ENCODE assay signal across 17 cellular contexts in the genomic region with DNA sequence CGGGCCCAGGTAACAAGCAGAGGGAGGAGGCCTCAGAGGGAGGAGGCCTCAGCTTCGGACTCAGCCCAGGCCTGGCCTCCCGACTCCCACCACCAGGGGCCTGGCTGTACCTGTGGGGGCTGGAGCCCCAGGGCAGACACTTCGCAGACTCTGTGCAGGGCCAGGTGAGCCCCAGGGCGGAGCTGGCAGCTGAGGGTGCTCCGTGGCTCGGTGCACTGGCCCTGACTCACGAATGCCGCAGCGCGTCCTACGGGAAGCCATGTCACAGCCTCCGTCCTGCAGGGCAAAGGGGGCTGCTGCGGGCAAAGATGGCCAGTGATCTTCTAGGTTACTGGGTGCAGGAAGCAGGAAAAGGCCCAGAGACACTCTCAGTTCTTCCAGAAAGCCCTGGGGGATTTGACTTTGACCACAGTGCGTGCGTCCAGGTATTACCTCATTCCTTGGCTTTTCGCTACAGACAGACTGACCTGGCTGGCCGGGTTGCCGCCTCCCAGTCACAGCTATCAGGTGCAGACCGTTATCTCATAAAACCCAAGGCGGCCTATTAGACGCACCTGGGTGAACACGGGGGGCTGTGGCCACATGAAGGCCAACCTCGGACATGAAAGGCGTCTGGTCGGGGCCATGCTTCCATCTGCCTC.
DNase-seq lines count a peak whose midpoint lies in the region; ATAC-seq and TF ChIP-seq lines count a peak whose summit lies in the region.
"Had no signal": no experiment of that assay in that cellular context is flagged by ENCODE, and none has a peak within 500 bp of the region (broad histone marks: within the 10 kb centered on the region; RNA-seq: fewer than 3 reads in every experiment).

No MANE protein-coding gene starts in this region.

- H3K9me3 Mint-ChIP-seq in MCF 10A (ENCODE audit: unreplicated experiment) (no peaks in the 10 kb centered on the region), endothelial cell (ENCODE audit: unreplicated experiment) (no peaks in the 10 kb centered on the region), type B pancreatic cell (no peaks in the 10 kb centered on the region)
- H3K9me3 Mint-ChIP-seq: naive thymus-derived CD8-positive, alpha-beta T cell had no signal

- no peak overlapping the region for H4K8ac ChIP-seq in mesenchymal stem cell (ENCODE audit: low read length)

- no peak overlapping the region for H2AFZ ChIP-seq in mesenchymal stem cell (ENCODE audit: low read depth, low read length)

- no peak for TF ChIP-seq POLR2A in breast epithelium (IDR thresholded peaks at IDR 0.05)

- H3K4me1 ChIP-seq in breast epithelium (peaks cover 5% of the 10 kb centered on the region in 2 donors), mesenchymal stem cell (ENCODE audit: control insufficient read depth, insufficient read depth, low read depth, low read length) (peaks cover 11% of the 10 kb centered on the region)
- H3K4me1 ChIP-seq: adrenal gland, HAP-1 had no signal

- H3K27ac Mint-ChIP-seq in MCF 10A (ENCODE audit: low read depth, unreplicated experiment) (no peak overlapping the region), endothelial cell (ENCODE audit: unreplicated experiment) (no peak overlapping the region), type B pancreatic cell (no peak overlapping the region)

- no peaks in the 10 kb centered on the region for H3K79me1 ChIP-seq in mesenchymal stem cell (replicated peaks; ENCODE audit: low read length, poor library complexity, severe bottlenecking)

- H3K9me3 ChIP-seq in breast epithelium (no peaks in the 10 kb centered on the region), mesenchymal stem cell (ENCODE audit: control insufficient read depth, low read length) (no peaks in the 10 kb centered on the region)
- H3K9me3 ChIP-seq: adrenal gland, HAP-1 had no signal

- no peak overlapping the region for H3K4me3 Mint-ChIP-seq in MCF 10A (ENCODE audit: unreplicated experiment)
- H3K4me3 Mint-ChIP-seq in endothelial cell (ENCODE audit: unreplicated experiment) = no peak overlapping the region
- no peak overlapping the region for H3K4me3 Mint-ChIP-seq in type B pancreatic cell
- H3K4me3 Mint-ChIP-seq: naive thymus-derived CD8-positive, alpha-beta T cell had no signal

- H3K36me3 Mint-ChIP-seq in MCF 10A (ENCODE audit: insufficient read depth, unreplicated experiment) (no peaks in the 10 kb centered on the region), endothelial cell (ENCODE audit: low read depth, unreplicated experiment) (no peaks in the 10 kb centered on the region), type B pancreatic cell (no peaks in the 10 kb centered on the region)
- H3K36me3 Mint-ChIP-seq: naive thymus-derived CD8-positive, alpha-beta T cell had no signal

- no peak overlapping the region for H2AK5ac ChIP-seq in mesenchymal stem cell (ENCODE audit: low read length, severe bottlenecking)

- POLR2A ChIA-PET in MCF 10A (lab: Yijun Ruan, JAX) = no interaction called here

- H2BK120ac ChIP-seq in mesenchymal stem cell (ENCODE audit: low read depth, low read length) = no peak overlapping the region

- ATAC-seq in GM21786 (IDR thresholded peaks at IDR 0.05; ENCODE audit: unreplicated experiment) (no peak), HG02623 (IDR thresholded peaks at IDR 0.05; ENCODE audit: unreplicated experiment) (no peak)
- ATAC-seq: K562; naive thymus-derived CD8-positive, alpha-beta T cell had no signal

- peak overlapping the region; percentile 46 for H4K91ac ChIP-seq in mesenchymal stem cell (ENCODE audit: low read length)

- H3K18ac ChIP-seq in mesenchymal stem cell (ENCODE audit: low read depth in 1 of 2, low read length in 2 of 2) = no peak overlapping the region

- H2BK12ac ChIP-seq in mesenchymal stem cell (ENCODE audit: low read length in 2 of 2) = no peak overlapping the region

- H3K27ac ChIP-seq in breast epithelium = peak overlapping the region; percentile 83 to 90
- no peak overlapping the region for H3K27ac ChIP-seq in mesenchymal stem cell (ENCODE audit: low read length, poor library complexity, severe bottlenecking)
- H3K27ac ChIP-seq: adrenal gland had no signal

- DNase-seq in breast epithelium (ENCODE audit: low spot score in 2 of 2) (peak; percentile 31 to 56), MCF 10A (ENCODE audit: unreplicated experiment) (no peak), endothelial cell (ENCODE audit: low spot score) (no peak), mesenchymal stem cell (no peak), type B pancreatic cell (ENCODE audit: extremely low spot score, unreplicated experiment) (no peak), occipital lobe (lab: John Stamatoyannopoulos, UW) (no peak)
- DNase-seq: activated CD4-positive, alpha-beta T cell treated with anti-CD3 and anti-CD28 coated beads for 1 hour; activated T-cell treated with anti-CD3 and anti-CD28 coated beads for 4 hours; NCI-H1105 treated with DMSO at 0.1 percent for 48 hours; NCI-H345; stimulated activated naive CD4-positive, alpha-beta T cell treated with Interleukin-2 at 50 U/mL for 16 hours had no signal

- no peaks in the 10 kb centered on the region for H3K36me3 ChIP-seq in breast epithelium
- H3K36me3 ChIP-seq in mesenchymal stem cell (ENCODE audit: control insufficient read depth in 1 of 2, insufficient read depth in 2 of 2, low read depth in 1 of 2, low read length in 2 of 2) = no peaks in the 10 kb centered on the region
- H3K36me3 ChIP-seq: adrenal gland, HAP-1 had no signal

- no peak overlapping the region for H3K14ac ChIP-seq in mesenchymal stem cell (ENCODE audit: low read length in 2 of 2)

- no TSS peak for BruUV-seq in MCF 10A (replicated peaks; lab: Mats Ljungman, UMichigan)

- H2BK15ac ChIP-seq in mesenchymal stem cell (ENCODE audit: low read depth, poor library complexity, severe bottlenecking) = peak overlapping the region; percentile 6

- H3K4me3 ChIP-seq in breast epithelium (peak overlapping the region in 1 of 3 donors; percentile 18), mesenchymal stem cell (ENCODE audit: insufficient read depth in 1 of 2, low read depth in 1 of 2, low read length in 2 of 2) (no peak overlapping the region)
- H3K4me3 ChIP-seq: adrenal gland, HAP-1, K562 had no signal

- H2BK5ac ChIP-seq in mesenchymal stem cell (ENCODE audit: low read depth, low read length, poor library complexity, severe bottlenecking) = no peak overlapping the region

- no peak overlapping the region for H3K23ac ChIP-seq in mesenchymal stem cell (ENCODE audit: low read length in 2 of 2)

- H3K4me2 ChIP-seq in mesenchymal stem cell (ENCODE audit: low read length, poor library complexity, severe bottlenecking) = no peak overlapping the region

- intact Hi-C loops in breast epithelium (cut with DNase I; ENCODE audit: low total_unique reads) (no loop called here), MCF 10A (cut with micrococcal nuclease) (no loop called here)

- TF ChIP-seq CTCF in breast epithelium (IDR thresholded peaks at IDR 0.05) = peak in 1 of 3 donors; percentile 64
- no peak for TF ChIP-seq CTCF in MCF 10A (IDR thresholded peaks at IDR 0.05; ENCODE audit: unreplicated experiment)
- peak; percentile 22 for TF ChIP-seq CTCF in endothelial cell (IDR thresholded peaks at IDR 0.05; ENCODE audit: unreplicated experiment)
- peak; percentile 47 for TF ChIP-seq CTCF in type B pancreatic cell (conservative IDR thresholded peaks at IDR 0.05)

- H3K27me3 ChIP-seq in breast epithelium (peaks cover 0 to 14% of the 10 kb centered on the region in 2 donors), mesenchymal stem cell (ENCODE audit: control insufficient read depth in 1 of 2, insufficient read depth in 1 of 2, low read length in 2 of 2) (peaks cover 23 to 50% of the 10 kb centered on the region in 2 experiments)

- H3K9ac ChIP-seq in mesenchymal stem cell (ENCODE audit: low read length) = no peak overlapping the region

- H3K4me1 Mint-ChIP-seq in MCF 10A (ENCODE audit: insufficient read depth, unreplicated experiment) = peaks cover 6% of the 10 kb centered on the region
- H3K4me1 Mint-ChIP-seq in endothelial cell (ENCODE audit: unreplicated experiment) = peaks cover 11% of the 10 kb centered on the region
- peaks cover 31% of the 10 kb centered on the region for H3K4me1 Mint-ChIP-seq in type B pancreatic cell (ENCODE audit: unreplicated experiment)

- H3K27me3 Mint-ChIP-seq in MCF 10A (ENCODE audit: insufficient read depth, unreplicated experiment) (peaks cover 18% of the 10 kb centered on the region), endothelial cell (ENCODE audit: unreplicated experiment) (peaks cover 6% of the 10 kb centered on the region), type B pancreatic cell (peaks cover 12% of the 10 kb centered on the region)

- CTCF ChIA-PET in MCF 10A (lab: Yijun Ruan, JAX) = no interaction called here

- WGBS in mesenchymal stem cell = 90% methylated on average over 26 of the region's 26 CpGs

- H3K4ac ChIP-seq in mesenchymal stem cell (ENCODE audit: low read depth in 1 of 2, low read length in 2 of 2) = no peak overlapping the region

Comparison
In these comparisons a context has a peak if more than half of its experiments do, and no peak if none do; other contexts are left out.
1. DNase-seq: peak in breast epithelium (2 of 2); none in MCF 10A (single experiment), endothelial cell (single experiment), mesenchymal stem cell (single experiment), type B pancreatic cell (single experiment) and occipital lobe (single experiment).